Comparison of ENCODE assay signal across 16 cellular contexts in the genomic region with DNA sequence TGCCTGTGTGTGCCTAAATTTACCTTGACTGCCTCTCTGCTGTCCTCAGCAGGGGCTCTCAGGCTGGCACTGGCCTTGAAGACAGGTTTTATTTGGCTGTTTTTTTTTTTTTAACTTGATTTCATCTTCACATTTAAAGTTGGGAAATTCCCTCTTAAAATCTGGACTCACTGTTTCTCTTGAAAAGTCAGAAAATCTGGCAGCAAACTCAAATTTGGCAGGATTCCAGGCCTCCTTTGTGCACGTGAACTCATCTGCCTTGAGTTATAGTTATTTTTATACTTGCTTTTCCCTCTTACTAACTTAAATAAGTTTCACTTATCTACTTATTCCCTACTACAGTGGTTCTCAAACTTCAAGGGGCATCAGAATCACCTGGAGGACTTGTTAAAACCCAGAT.
A peak's percentile ranks its signal among the peaks of the same experiment; 100 is the strongest.
DNase-seq lines count a peak whose midpoint lies in the region; ATAC-seq and TF ChIP-seq lines count a peak whose summit lies in the region.
"Had no signal": no experiment of that assay in that cellular context is flagged by ENCODE, and none has a peak within 500 bp of the region (broad histone marks: within the 10 kb centered on the region; RNA-seq: fewer than 3 reads in every experiment).

No MANE protein-coding gene starts in this region.

- H3K27ac ChIP-seq in AG04450 (ENCODE audit: low read depth, low read length) (no peak overlapping the region), adrenal gland (no peak overlapping the region), left lung (no peak overlapping the region)
- H3K27ac ChIP-seq: ascending aorta, esophagus muscularis mucosa, prostate gland had no signal

- no peak for TF ChIP-seq POLR2A in adrenal gland (IDR thresholded peaks at IDR 0.05)

- CTCF ChIA-PET in AG04450 (lab: Charles Lee), result no interaction called here

- 0 to 10% (median 7%) methylated on average over 1 of the region's 1 CpG for WGBS in adrenal gland, 4 donors

- ATAC-seq in left lung, result no peak
- no peak for ATAC-seq in left lobe of liver
- ATAC-seq: left ventricle myocardium superior; stimulated activated naive CD8-positive, alpha-beta T cell treated with anti-CD3 and anti-CD28 coated beads, Interleukin-15, amount 100 ng/mL, for 72 hours had no signal

- intact Hi-C loops in adrenal gland (cut with DNase I) (no loop called here), left lung (cut with DNase I) (no loop called here)

- POLR2A ChIA-PET in AG04450 (lab: Yijun Ruan, JAX), result interaction anchor here (0.7 kb wide), 1 partner anchor 29 kb away, joined by 5 read pairs; no protein-coding TSS in a partner anchor

- DNase-seq in AG04450 (ENCODE audit: low read depth, low spot score) (peak; percentile 13), EL (peak; percentile 36), adrenal gland (peak in 4 of 7 donors; percentile 23 to 55 (median 26)), fibroblast of the conjunctiva (ENCODE audit: low read depth) (peak; percentile 59), SW 1271 (lab: John Stamatoyannopoulos, UW) (no peak), left lung (no peak), left lobe of liver (ENCODE audit: low spot score) (no peak)
- no peak for DNase-seq in NK-92 treated with Interleukin-12 subunit alpha and Interleukin-12 subunit beta, amount 100 ng/mL, for 24 hours (lab: John Stamatoyannopoulos, UW)
- DNase-seq: ACHN; KBM-7; left ventricle myocardium superior; NCI-H345; stimulated activated naive CD8-positive, alpha-beta T cell treated with anti-CD3 and anti-CD28 coated beads, Interleukin-15, amount 100 ng/mL, for 72 hours had no signal

- H3K36me3 ChIP-seq in adrenal gland (replicated peaks in 1 of 2) (no peaks in the 10 kb centered on the region), left lung (no peaks in the 10 kb centered on the region)
- H3K36me3 ChIP-seq: ascending aorta, esophagus muscularis mucosa, prostate gland had no signal

- H3K4me3 ChIP-seq in AG04450 (ENCODE audit: low read depth, low read length) (no peak overlapping the region), adrenal gland (no peak overlapping the region), left lung (no peak overlapping the region)
- H3K4me3 ChIP-seq: ascending aorta, esophagus muscularis mucosa, prostate gland had no signal

- TF ChIP-seq CTCF in AG04450 (IDR thresholded peaks at IDR 0.05; ENCODE audit: low read depth, low read length) (no peak), adrenal gland (IDR thresholded peaks at IDR 0.05) (no peak), left lung (IDR thresholded peaks at IDR 0.05) (no peak)

- no peaks in the 10 kb centered on the region for H3K9me3 ChIP-seq in AG04450 (ENCODE audit: control insufficient read depth, insufficient read depth, low read length)
- H3K9me3 ChIP-seq in adrenal gland (replicated peaks in 1 of 3), result no peaks in the 10 kb centered on the region
- H3K9me3 ChIP-seq in left lung, result no peaks in the 10 kb centered on the region
- H3K9me3 ChIP-seq: ascending aorta, esophagus muscularis mucosa, prostate gland had no signal

- H3K4me1 ChIP-seq in adrenal gland (replicated peaks in 1 of 2) (peaks cover 0 to 3% of the 10 kb centered on the region in 2 donors), left lung (peaks cover 0 to 12% of the 10 kb centered on the region in 2 donors)
- H3K4me1 ChIP-seq: ascending aorta, prostate gland had no signal

- peaks cover 20% of the 10 kb centered on the region for H3K27me3 ChIP-seq in AG04450 (ENCODE audit: control insufficient read depth, insufficient read depth, low read length)
- H3K27me3 ChIP-seq in adrenal gland, result no peaks in the 10 kb centered on the region
- no peaks in the 10 kb centered on the region for H3K27me3 ChIP-seq in left lung
- H3K27me3 ChIP-seq: ascending aorta, esophagus muscularis mucosa had no signal

Comparison
In these comparisons a context has a peak if more than half of its experiments do, and no peak if none do; other contexts are left out.
1. DNase-seq: peak in AG04450 (single experiment), EL (single experiment), adrenal gland (4 of 7) and fibroblast of the conjunctiva (single experiment); none in SW 1271 (0 of 2), left lung (0 of 2), NK-92 treated with Interleukin-12 subunit alpha and Interleukin-12 subunit beta, amount 100 ng/mL, for 24 hours (single experiment) and left lobe of liver (single experiment).